12 cellular contexts compared by ENCODE assay signal in the genomic region with DNA sequence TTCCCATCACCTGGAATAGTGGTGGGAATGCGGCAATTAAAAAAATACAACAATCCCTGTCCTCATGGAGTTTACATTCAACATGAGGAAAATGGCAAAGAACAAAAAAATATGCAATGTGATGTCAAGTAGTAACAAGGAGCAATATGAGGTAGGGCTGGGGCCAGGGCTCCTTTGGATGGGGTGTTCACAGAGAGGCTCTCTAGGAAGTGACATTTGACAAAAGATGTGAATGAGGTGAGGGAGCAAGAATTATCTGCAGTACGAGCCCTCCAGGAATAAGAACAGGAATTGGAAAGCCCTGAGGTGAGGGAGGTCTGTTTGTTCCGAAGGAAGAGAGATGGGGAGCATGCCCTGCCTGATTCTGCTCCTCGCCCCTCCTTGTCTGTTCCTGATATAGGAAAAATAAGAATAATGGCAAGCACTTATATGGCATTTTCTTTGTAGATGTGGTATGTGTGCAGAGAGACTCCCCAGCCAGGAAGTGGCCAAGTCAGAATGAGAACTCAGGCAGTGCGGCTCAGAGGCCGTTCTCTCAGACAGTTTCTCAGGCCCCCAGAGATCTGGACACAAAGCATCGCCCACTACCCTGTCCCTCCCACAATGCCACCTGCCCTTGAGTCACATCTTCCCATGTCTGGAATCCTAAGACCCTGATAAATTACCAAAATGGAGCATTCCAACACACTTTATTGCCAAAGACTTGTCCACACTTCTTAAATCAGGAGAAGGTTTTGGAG.
DNase-seq lines count a peak whose midpoint lies in the region; ATAC-seq, FAIRE-seq and TF ChIP-seq lines count a peak whose summit lies in the region.
"Had no signal": no experiment of that assay in that cellular context is flagged by ENCODE, and none has a peak within 500 bp of the region (broad histone marks: within the 10 kb centered on the region; RNA-seq: fewer than 3 reads in every experiment).

No MANE protein-coding gene starts in this region.

- H3K79me2 ChIP-seq in astrocyte (ENCODE audit: insufficient read depth, low read length) (no peaks in the 10 kb centered on the region), MM.1S (ENCODE audit: low read length) (no peaks in the 10 kb centered on the region)

- H3K4me2 ChIP-seq in astrocyte (ENCODE audit: low read length), result no peak overlapping the region
- H3K4me2 ChIP-seq in MM.1S (ENCODE audit: low read depth, low read length), result no peak overlapping the region
- H3K4me2 ChIP-seq: KMS-11 had no signal

- FAIRE-seq in GM12892 (lab: Jason Lieb, UNC) (peak; percentile 90), astrocyte (lab: Jason Lieb, UNC) (no peak)
- FAIRE-seq: frontal cortex had no signal

- H3K27ac Mint-ChIP-seq in astrocyte (ENCODE audit: unreplicated experiment), result peak overlapping the region; percentile 59

- H4K20me1 ChIP-seq in astrocyte (ENCODE audit: insufficient read depth, low read length) (no peaks in the 10 kb centered on the region), MM.1S (ENCODE audit: insufficient read depth, low read length) (no peaks in the 10 kb centered on the region)

- ATAC-seq in GM19463 (IDR thresholded peaks at IDR 0.05; ENCODE audit: unreplicated experiment) (peak; percentile 79), HG03095 (IDR thresholded peaks at IDR 0.05; ENCODE audit: unreplicated experiment) (peak; percentile 79)

- no peak overlapping the region for H3K27ac ChIP-seq in astrocyte (ENCODE audit: low read depth, low read length)
- no peak overlapping the region for H3K27ac ChIP-seq in vagina
- no peak overlapping the region for H3K27ac ChIP-seq in MM.1S (ENCODE audit: low read length)
- H3K27ac ChIP-seq: KMS-11 had no signal

- H3K4me3 Mint-ChIP-seq in astrocyte (ENCODE audit: unreplicated experiment), result no peak overlapping the region

- no peaks in the 10 kb centered on the region for H3K9me2 ChIP-seq in MM.1S (replicated peaks; ENCODE audit: insufficient read depth, low read length)

- TF ChIP-seq POLR2A in GM12892 (IDR thresholded peaks at IDR 0.05; ENCODE audit: low read depth, low read length) (no peak), vagina (IDR thresholded peaks at IDR 0.05) (no peak)

- H3K9me3 ChIP-seq in astrocyte (ENCODE audit: insufficient read depth, low read depth, low read length) (no peaks in the 10 kb centered on the region), vagina (no peaks in the 10 kb centered on the region), MM.1S (replicated peaks; ENCODE audit: insufficient read depth, low read length) (no peaks in the 10 kb centered on the region)

- H3K27me3 ChIP-seq in astrocyte (ENCODE audit: insufficient read depth, low read length) (no peaks in the 10 kb centered on the region), vagina (no peaks in the 10 kb centered on the region), MM.1S (replicated peaks; ENCODE audit: insufficient read depth, low read length) (no peaks in the 10 kb centered on the region)

- H3K9ac ChIP-seq in astrocyte (ENCODE audit: low read length) (no peak overlapping the region), MM.1S (ENCODE audit: low read length) (no peak overlapping the region)
- H3K9ac ChIP-seq: KMS-11 had no signal

- no peaks in the 10 kb centered on the region for H3K36me3 ChIP-seq in astrocyte (ENCODE audit: insufficient read depth, low read length)
- no peaks in the 10 kb centered on the region for H3K36me3 ChIP-seq in vagina
- H3K36me3 ChIP-seq in MM.1S (replicated peaks; ENCODE audit: insufficient read depth, low read length), result no peaks in the 10 kb centered on the region

- no peak overlapping the region for H3K4me3 ChIP-seq in astrocyte (ENCODE audit: insufficient read depth, low read depth, low read length)
- no peak overlapping the region for H3K4me3 ChIP-seq in vagina
- H3K4me3 ChIP-seq in MM.1S (ENCODE audit: low read length), result no peak overlapping the region
- H3K4me3 ChIP-seq: lung, skin epidermis had no signal

- H3K27me3 Mint-ChIP-seq in astrocyte (ENCODE audit: low read depth, unreplicated experiment), result no peaks in the 10 kb centered on the region

- DNase-seq in GM12892 (ENCODE audit: insufficient read length), result peak; percentile 28
- no peak for DNase-seq in astrocyte (ENCODE audit: low read depth)
- no peak for DNase-seq in NCI-H187 (lab: John Stamatoyannopoulos, UW)
- no peak for DNase-seq in anterior cingulate cortex (lab: John Stamatoyannopoulos, UW)
- DNase-seq in vagina (ENCODE audit: extremely low spot score in 2 of 2), result no peak
- DNase-seq in MM.1S, result no peak

- no peaks in the 10 kb centered on the region for H3F3A ChIP-seq in MM.1S (ENCODE audit: insufficient read depth, low read length)

- no peaks in the 10 kb centered on the region for H3K36me3 Mint-ChIP-seq in astrocyte (ENCODE audit: low read depth, unreplicated experiment)

- H3K4me1 Mint-ChIP-seq in astrocyte (ENCODE audit: low read depth, unreplicated experiment), result peaks cover 8% of the 10 kb centered on the region

- intact Hi-C loops in vagina (cut with DNase I), result no loop called here

- no peaks in the 10 kb centered on the region for H3K4me1 ChIP-seq in astrocyte (ENCODE audit: insufficient read depth, low read length)
- H3K4me1 ChIP-seq in vagina, result no peaks in the 10 kb centered on the region
- H3K4me1 ChIP-seq in MM.1S (ENCODE audit: low read length), result no peaks in the 10 kb centered on the region

- H2AFZ ChIP-seq in astrocyte (ENCODE audit: low read depth, low read length), result no peak overlapping the region
- H2AFZ ChIP-seq in MM.1S (ENCODE audit: low read length), result no peak overlapping the region

- no peaks in the 10 kb centered on the region for H3K9me3 Mint-ChIP-seq in astrocyte (ENCODE audit: unreplicated experiment)

- TF ChIP-seq CTCF in astrocyte (IDR thresholded peaks at IDR 0.05; ENCODE audit: insufficient read depth, low read depth, low read length) (no peak), vagina (IDR thresholded peaks at IDR 0.05) (no peak), MM.1S (IDR thresholded peaks at IDR 0.05; ENCODE audit: low read length) (no peak)
